In genomic region chr19:10736916-10737551, GRCh38 we compare ENCODE assay signal across 15 cellular contexts. TPM values are rescaled to one million over a fixed set of nuclear protein-coding genes. Genes with fewer than 3 reads are reported as not detected.
A peak's percentile ranks its signal among the peaks of the same experiment; 100 is the strongest.
DNase-seq lines count a peak whose midpoint lies in the region; ATAC-seq and TF ChIP-seq lines count a peak whose summit lies in the region.
"Had no signal": no experiment of that assay in that cellular context is flagged by ENCODE, and none has a peak within 500 bp of the region (broad histone marks: within the 10 kb centered on the region; RNA-seq: fewer than 3 reads in every experiment).

No MANE protein-coding gene starts in this region.

- no peaks in the 10 kb centered on the region for H3K9me3 Mint-ChIP-seq in stimulated activated naive CD8-positive, alpha-beta T cell treated with anti-CD3 and anti-CD28 coated beads, Interleukin-15, Interleukin-2, amounts not matched to agents 100 ng/mL and 50 ng/mL, for 24 hours
- H3K9me3 Mint-ChIP-seq in stimulated activated naive CD8-positive, alpha-beta T cell treated with anti-CD3 and anti-CD28 coated beads, Interleukin-15, amount 100 ng/mL, for 72 hours: peaks cover 0 to 6% of the 10 kb centered on the region in 2 donors

- H3K9me3 ChIP-seq in mucosa of stomach (ENCODE audit: control insufficient read depth, low read length) (no peaks in the 10 kb centered on the region), upper lobe of right lung (no peaks in the 10 kb centered on the region)

- H3K4me1 ChIP-seq in mucosa of stomach (ENCODE audit: control insufficient read depth, insufficient read depth, low read length): peaks cover 46% of the 10 kb centered on the region
- peaks cover 39% of the 10 kb centered on the region for H3K4me1 ChIP-seq in upper lobe of right lung

- no peak overlapping the region for H3K4me3 Mint-ChIP-seq in stimulated activated naive CD8-positive, alpha-beta T cell treated with anti-CD3 and anti-CD28 coated beads, Interleukin-15, Interleukin-2, amounts not matched to agents 100 ng/mL and 50 ng/mL, for 24 hours
- no peak overlapping the region for H3K4me3 Mint-ChIP-seq in stimulated activated naive CD8-positive, alpha-beta T cell treated with anti-CD3 and anti-CD28 coated beads, Interleukin-15, amount 100 ng/mL, for 72 hours

- no peak for DNase-seq in stimulated activated naive CD8-positive, alpha-beta T cell treated with anti-CD3 and anti-CD28 coated beads, Interleukin-15, amount 100 ng/mL, for 72 hours
- DNase-seq in upper lobe of right lung (no peak), cortex of kidney (lab: John Stamatoyannopoulos, UW) (no peak)
- DNase-seq: AML-193; hypothalamus; mesenchymal stem cell; MG63; NK-92 treated with Interleukin-12 subunit alpha and Interleukin-12 subunit beta, amount 100 ng/mL, for 24 hours; stimulated activated CD4-positive, alpha-beta T cell treated with anti-CD3 and anti-CD28 coated beads, Interleukin-1b, Interleukin-23, amount 100 ng/mL, for 48 hours had no signal

- intact Hi-C loops in upper lobe of right lung (cut with DNase I): no loop called here

- H3K36me3 ChIP-seq in mucosa of stomach (ENCODE audit: control insufficient read depth, insufficient read depth, low read length): no peaks in the 10 kb centered on the region
- H3K36me3 ChIP-seq in upper lobe of right lung: no peaks in the 10 kb centered on the region

- no peaks in the 10 kb centered on the region for H3K27me3 ChIP-seq in mucosa of stomach (ENCODE audit: control insufficient read depth, insufficient read depth, low read length)
- no peaks in the 10 kb centered on the region for H3K27me3 ChIP-seq in upper lobe of right lung
- H3K27me3 ChIP-seq: MG63 had no signal

- ATAC-seq in stimulated activated naive CD8-positive, alpha-beta T cell treated with anti-CD3 and anti-CD28 coated beads, Interleukin-15, amount 100 ng/mL, for 72 hours: no peak
- ATAC-seq in upper lobe of right lung (peak; percentile 93), GM19455 (IDR thresholded peaks at IDR 0.05; ENCODE audit: unreplicated experiment) (no peak), GM18867 (IDR thresholded peaks at IDR 0.05; ENCODE audit: unreplicated experiment) (no peak)

- H3K27ac Mint-ChIP-seq in stimulated activated naive CD8-positive, alpha-beta T cell treated with anti-CD3 and anti-CD28 coated beads, Interleukin-15, Interleukin-2, amounts not matched to agents 100 ng/mL and 50 ng/mL, for 24 hours: peak overlapping the region; percentile 16
- peak overlapping the region in 1 of 2 donors; percentile 88 for H3K27ac Mint-ChIP-seq in stimulated activated naive CD8-positive, alpha-beta T cell treated with anti-CD3 and anti-CD28 coated beads, Interleukin-15, amount 100 ng/mL, for 72 hours

- H3K36me3 Mint-ChIP-seq in stimulated activated naive CD8-positive, alpha-beta T cell treated with anti-CD3 and anti-CD28 coated beads, Interleukin-15, Interleukin-2, amounts not matched to agents 100 ng/mL and 50 ng/mL, for 24 hours (ENCODE audit: low read depth): peaks cover 14% of the 10 kb centered on the region

- no peak for TF ChIP-seq CTCF in upper lobe of right lung (IDR thresholded peaks at IDR 0.05)

- no peak overlapping the region for H3K4me3 ChIP-seq in mucosa of stomach (ENCODE audit: low read length)
- no peak overlapping the region for H3K4me3 ChIP-seq in upper lobe of right lung
- H3K4me3 ChIP-seq: MG63 had no signal

- no peaks in the 10 kb centered on the region for H3K27me3 Mint-ChIP-seq in stimulated activated naive CD8-positive, alpha-beta T cell treated with anti-CD3 and anti-CD28 coated beads, Interleukin-15, Interleukin-2, amounts not matched to agents 100 ng/mL and 50 ng/mL, for 24 hours
- no peaks in the 10 kb centered on the region for H3K27me3 Mint-ChIP-seq in stimulated activated naive CD8-positive, alpha-beta T cell treated with anti-CD3 and anti-CD28 coated beads, Interleukin-15, amount 100 ng/mL, for 72 hours

- H3K27ac ChIP-seq in cingulate gyrus (ENCODE audit: low read depth, low read length) (peak overlapping the region; percentile 11), upper lobe of right lung (peak overlapping the region; percentile 74)
- H3K27ac ChIP-seq: HL-60 had no signal

- H3K9ac ChIP-seq in mucosa of stomach (ENCODE audit: low read length): peak overlapping the region; percentile 4

- peaks cover 46% of the 10 kb centered on the region for H3K4me1 Mint-ChIP-seq in stimulated activated naive CD8-positive, alpha-beta T cell treated with anti-CD3 and anti-CD28 coated beads, Interleukin-15, Interleukin-2, amounts not matched to agents 100 ng/mL and 50 ng/mL, for 24 hours (ENCODE audit: low read depth)
- peaks cover 54% of the 10 kb centered on the region for H3K4me1 Mint-ChIP-seq in stimulated activated naive CD8-positive, alpha-beta T cell treated with anti-CD3 and anti-CD28 coated beads, Interleukin-15, amount 100 ng/mL, for 72 hours

RNA-seq across cellular contexts. Expression of gene DNM2, which starts 19.2 kb away (rescaled TPM):
- total RNA-seq in upper lobe of right lung: 280 TPM

RNA-seq across cellular contexts. Expression of gene QTRT1, which starts 35.8 kb away (rescaled TPM):
- total RNA-seq in upper lobe of right lung: 30.3 TPM
